In the genomic region with DNA sequence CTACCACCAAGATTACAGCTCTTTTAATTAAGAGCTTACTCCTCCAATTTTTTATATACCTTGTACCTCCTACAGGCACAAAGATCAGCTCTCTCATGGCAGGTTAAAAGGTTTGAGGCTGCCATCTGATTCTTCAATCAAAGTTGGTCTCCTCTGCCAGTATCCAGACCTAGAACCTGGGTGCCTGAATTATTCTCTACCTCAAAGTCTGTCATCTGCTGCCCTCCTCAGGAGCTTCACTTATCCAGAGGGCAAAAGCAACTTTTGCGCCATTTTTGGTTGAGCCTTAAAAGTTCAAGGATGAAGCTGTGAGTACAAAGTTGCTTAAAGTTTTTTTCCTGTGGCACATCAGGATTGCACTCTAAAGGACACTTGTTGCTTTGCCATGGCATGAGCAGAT, we compare ENCODE assay signal across 17 cellular contexts.
DNase-seq lines count a peak whose midpoint lies in the region; ATAC-seq and TF ChIP-seq lines count a peak whose summit lies in the region.
"Had no signal": no experiment of that assay in that cellular context is flagged by ENCODE, and none has a peak within 500 bp of the region (broad histone marks: within the 10 kb centered on the region; RNA-seq: fewer than 3 reads in every experiment).

No MANE protein-coding gene starts in this region.

- ATAC-seq in foreskin keratinocyte = no peak
- no peak for ATAC-seq in HG03565 (IDR thresholded peaks at IDR 0.05; ENCODE audit: unreplicated experiment)
- no peak for ATAC-seq in HG02759 (IDR thresholded peaks at IDR 0.05; ENCODE audit: unreplicated experiment)
- no peak for ATAC-seq in GM18867 (IDR thresholded peaks at IDR 0.05; ENCODE audit: unreplicated experiment)
- ATAC-seq: activated CD4-positive, CD25-positive, alpha-beta regulatory T cell treated with anti-CD3 and anti-CD28 coated beads, Interleukin-2, amount 50 U/mL, for 24 hours; sciatic nerve; T-helper 17 cell had no signal

- H3K36me3 ChIP-seq in OCI-LY7 (ENCODE audit: insufficient read depth, low read length) = no peaks in the 10 kb centered on the region; the same call in 1 of the 2 replicates
- H3K36me3 ChIP-seq: BLaER1, tibial artery had no signal

- DNase-seq in GM13977 (ENCODE audit: low spot score) = no peak
- DNase-seq in OCI-LY7 (ENCODE audit: low spot score) = peak; percentile 27
- DNase-seq in foreskin keratinocyte = peak in 1 of 2 donors; percentile 9
- DNase-seq in NCI-H2227 (lab: John Stamatoyannopoulos, UW; ENCODE audit: unreplicated experiment) = no peak
- DNase-seq: activated T-cell treated with anti-CD3 and anti-CD28 coated beads, Interleukin-2, amount 50 U/mL, for 24 hours; cortex of kidney; NCI-H1436 treated with DMSO at 0.1 percent for 48 hours; stimulated activated CD4-positive, alpha-beta T cell treated with anti-CD3 and anti-CD28 coated beads, Interleukin-2, amount 100 ng/mL, for 48 hours; tibial artery had no signal

- intact Hi-C loops in OCI-LY7 (cut with micrococcal nuclease; ENCODE audit: unreplicated experiment) = no loop called here

- CTCF ChIA-PET in OCI-LY7 (lab: Charles Lee; ENCODE audit: unreplicated experiment) = interaction anchor here (0.6 kb wide), 2 partner anchors 144 to 842 kb away, joined by 3 read pairs; no protein-coding TSS in a partner anchor

- TF ChIP-seq CTCF in C4-2B (conservative IDR thresholded peaks at IDR 0.05) = peak; percentile 7; the same call in 1 of the 2 replicates
- TF ChIP-seq CTCF in GM13977 (IDR thresholded peaks at IDR 0.05; ENCODE audit: extremely low read depth, insufficient read depth, missing control alignments) = peak; percentile 16
- TF ChIP-seq CTCF in OCI-LY7 (conservative IDR thresholded peaks at IDR 0.05; ENCODE audit: low read length) = 0 out of 2 replicates have a peak, but pooled peaks have one; percentile 29
- TF ChIP-seq CTCF in foreskin keratinocyte (conservative IDR thresholded peaks at IDR 0.05) = peak; percentile 46

- POLR2A ChIA-PET in OCI-LY7 (lab: Charles Lee) = no interaction called here

- H3K27me3 ChIP-seq in foreskin keratinocyte = no peaks in the 10 kb centered on the region
- H3K27me3 ChIP-seq: tibial artery had no signal

- H3K27ac ChIP-seq in C4-2B = no peak overlapping the region
- no peak overlapping the region for H3K27ac ChIP-seq in OCI-LY7 (ENCODE audit: low read depth, low read length, poor library complexity, severe bottlenecking)
- H3K27ac ChIP-seq in foreskin keratinocyte = no peak overlapping the region
- H3K27ac ChIP-seq: BLaER1, tibial artery had no signal

- no peaks in the 10 kb centered on the region for H3K9me2 ChIP-seq in OCI-LY7 (ENCODE audit: insufficient read depth, low read length)

- BruUV-seq in OCI-LY7 (replicated peaks; lab: Mats Ljungman, UMichigan) = no TSS peak

- H4K20me1 ChIP-seq in OCI-LY7 (ENCODE audit: insufficient read depth, low read length) = no peaks in the 10 kb centered on the region
- H4K20me1 ChIP-seq: BLaER1 had no signal

- H3K4me2 ChIP-seq in OCI-LY7 (ENCODE audit: low read length) = no peak overlapping the region
- H3K4me2 ChIP-seq: BLaER1 had no signal

- no peaks in the 10 kb centered on the region for H3K9me3 ChIP-seq in OCI-LY7 (ENCODE audit: low read length)
- H3K9me3 ChIP-seq: BLaER1, tibial artery had no signal

- H2AFZ ChIP-seq in OCI-LY7 (ENCODE audit: low read length) = no peak overlapping the region

- in situ Hi-C loops in GM13977 (cut with MboI; ENCODE audit: low pct_unique_long_range_greater_than_20kb, low sequenced_read_pairs, unreplicated experiment) = no loop called here

- H3K79me2 ChIP-seq in OCI-LY7 (ENCODE audit: insufficient read depth, low read depth, low read length) = no peaks in the 10 kb centered on the region

- H3K4me1 ChIP-seq in OCI-LY7 (ENCODE audit: insufficient read depth, low read length, poor library complexity, severe bottlenecking) (no peaks in the 10 kb centered on the region), foreskin keratinocyte (no peaks in the 10 kb centered on the region)
- H3K4me1 ChIP-seq: BLaER1, tibial artery had no signal

- H3K4me3 ChIP-seq in OCI-LY7 (ENCODE audit: low read depth, low read length, poor library complexity, severe bottlenecking) = no peak overlapping the region
- H3K4me3 ChIP-seq: BLaER1, tibial artery had no signal
